In genomic region chr15:48433226-48433886, GRCh38 we compare ENCODE assay signal across 13 cellular contexts.
A peak's percentile ranks its signal among the peaks of the same experiment; 100 is the strongest.
DNase-seq lines count a peak whose midpoint lies in the region; ATAC-seq, FAIRE-seq and TF ChIP-seq lines count a peak whose summit lies in the region.
"Had no signal": no experiment of that assay in that cellular context is flagged by ENCODE, and none has a peak within 500 bp of the region (broad histone marks: within the 10 kb centered on the region; RNA-seq: fewer than 3 reads in every experiment).

No MANE protein-coding gene starts in this region.

- ATAC-seq in GM19463 (IDR thresholded peaks at IDR 0.05; ENCODE audit: unreplicated experiment) (peak; percentile 95), HG03196 (IDR thresholded peaks at IDR 0.05; ENCODE audit: unreplicated experiment) (peak; percentile 74), GM19467 (IDR thresholded peaks at IDR 0.05; ENCODE audit: unreplicated experiment) (no peak)

- intact Hi-C loops in activated T-helper 1 cell treated with anti-CD3 and anti-CD28 coated beads, Interleukin-12 subunit alpha, Interleukin-12 subunit beta, Interleukin-2, Interleukin-4 antibody, amounts not matched to agents 30 ng/mL and 10 ng/mL and 1 ng/mL, durations not matched to agents 14 hours and 24 hours and 36 hours (cut with micrococcal nuclease) = no loop called here

- H3K9me3 Mint-ChIP-seq in activated T-helper 1 cell treated with anti-CD3 and anti-CD28 coated beads, Interleukin-12 subunit alpha, Interleukin-12 subunit beta, Interleukin-2, Interleukin-4 antibody, amounts not matched to agents 30 ng/mL and 10 ng/mL and 1 ng/mL, durations not matched to agents 14 hours and 24 hours and 36 hours = no peaks in the 10 kb centered on the region
- H3K9me3 Mint-ChIP-seq: central memory CD8-positive, alpha-beta T cell; nephron had no signal

- no peak overlapping the region for H3K27ac Mint-ChIP-seq in activated T-helper 1 cell treated with anti-CD3 and anti-CD28 coated beads, Interleukin-12 subunit alpha, Interleukin-12 subunit beta, Interleukin-2, Interleukin-4 antibody, amounts not matched to agents 30 ng/mL and 10 ng/mL and 1 ng/mL, durations not matched to agents 14 hours and 24 hours and 36 hours

- no peak for TF ChIP-seq CTCF in bronchial epithelial cell (IDR thresholded peaks at IDR 0.05; ENCODE audit: insufficient read depth, low read length, severe bottlenecking)

- no peaks in the 10 kb centered on the region for H3K27me3 ChIP-seq in bronchial epithelial cell (ENCODE audit: control insufficient read depth, insufficient read depth, low read length)
- H3K27me3 ChIP-seq: tibial artery had no signal

- H3K4me1 Mint-ChIP-seq in activated T-helper 1 cell treated with anti-CD3 and anti-CD28 coated beads, Interleukin-12 subunit alpha, Interleukin-12 subunit beta, Interleukin-2, Interleukin-4 antibody, amounts not matched to agents 30 ng/mL and 10 ng/mL and 1 ng/mL, durations not matched to agents 14 hours and 24 hours and 36 hours (ENCODE audit: low read depth) = no peaks in the 10 kb centered on the region
- H3K4me1 Mint-ChIP-seq: central memory CD8-positive, alpha-beta T cell had no signal

- H3K4me3 Mint-ChIP-seq in activated T-helper 1 cell treated with anti-CD3 and anti-CD28 coated beads, Interleukin-12 subunit alpha, Interleukin-12 subunit beta, Interleukin-2, Interleukin-4 antibody, amounts not matched to agents 30 ng/mL and 10 ng/mL and 1 ng/mL, durations not matched to agents 14 hours and 24 hours and 36 hours = no peak overlapping the region
- H3K4me3 Mint-ChIP-seq: central memory CD8-positive, alpha-beta T cell; nephron had no signal

- no peaks in the 10 kb centered on the region for H3K36me3 Mint-ChIP-seq in activated T-helper 1 cell treated with anti-CD3 and anti-CD28 coated beads, Interleukin-12 subunit alpha, Interleukin-12 subunit beta, Interleukin-2, Interleukin-4 antibody, amounts not matched to agents 30 ng/mL and 10 ng/mL and 1 ng/mL, durations not matched to agents 14 hours and 24 hours and 36 hours (ENCODE audit: low read depth)

- no peak overlapping the region for H3K4me3 ChIP-seq in bronchial epithelial cell (ENCODE audit: low read depth, low read length)
- H3K4me3 ChIP-seq: tibial artery had no signal

- no peaks in the 10 kb centered on the region for H3K36me3 ChIP-seq in bronchial epithelial cell (ENCODE audit: control insufficient read depth, insufficient read depth, low read length)

- FAIRE-seq in bronchial epithelial cell (lab: Jason Lieb, UNC) = no peak

- peak; percentile 68 for DNase-seq in EL
- DNase-seq in bronchial epithelial cell (ENCODE audit: low read depth) = peak; percentile 38
- no peak for DNase-seq in activated T-helper 1 cell treated with anti-CD3 and anti-CD28 coated beads, Interleukin-12 subunit alpha, Interleukin-12 subunit beta, Interleukin-2, Interleukin-4 antibody, amounts not matched to agents 30 ng/mL and 10 ng/mL and 1 ng/mL, durations not matched to agents 14 hours and 24 hours and 36 hours (ENCODE audit: low spot score)
- no peak for DNase-seq in NOMO-1 treated with dmso at 0.1 percent for 144 hours (lab: John Stamatoyannopoulos, UW; ENCODE audit: unreplicated experiment)
- no peak for DNase-seq in NCI-H1092 (lab: John Stamatoyannopoulos, UW)
- DNase-seq: hippocampal formation, NCI-H187, tibial artery had no signal

- peaks cover 6% of the 10 kb centered on the region for H3K27me3 Mint-ChIP-seq in activated T-helper 1 cell treated with anti-CD3 and anti-CD28 coated beads, Interleukin-12 subunit alpha, Interleukin-12 subunit beta, Interleukin-2, Interleukin-4 antibody, amounts not matched to agents 30 ng/mL and 10 ng/mL and 1 ng/mL, durations not matched to agents 14 hours and 24 hours and 36 hours (ENCODE audit: insufficient read depth)
- H3K27me3 Mint-ChIP-seq: central memory CD8-positive, alpha-beta T cell had no signal

Comparison
In these comparisons a context has a peak if more than half of its experiments do, and no peak if none do; other contexts are left out.
1. DNase-seq: peak in EL (single experiment) and bronchial epithelial cell (single experiment); none in activated T-helper 1 cell treated with anti-CD3 and anti-CD28 coated beads, Interleukin-12 subunit alpha, Interleukin-12 subunit beta, Interleukin-2, Interleukin-4 antibody, amounts not matched to agents 30 ng/mL and 10 ng/mL and 1 ng/mL, durations not matched to agents 14 hours and 24 hours and 36 hours (single experiment), NOMO-1 treated with dmso at 0.1 percent for 144 hours (single experiment) and NCI-H1092 (single experiment).